14 cellular contexts compared by ENCODE assay signal in genomic region chr6:160882741-160883340, GRCh38.
DNase-seq lines count a peak whose midpoint lies in the region; ATAC-seq and TF ChIP-seq lines count a peak whose summit lies in the region.
"Had no signal": no experiment of that assay in that cellular context is flagged by ENCODE, and none has a peak within 500 bp of the region (broad histone marks: within the 10 kb centered on the region; RNA-seq: fewer than 3 reads in every experiment).

No MANE protein-coding gene starts in this region.

- peak overlapping the region; percentile 14 for H3K4me2 ChIP-seq in smooth muscle cell
- H3K4me2 ChIP-seq: neural progenitor cell had no signal

- no peak overlapping the region for H3K4me3 ChIP-seq in smooth muscle cell
- H3K4me3 ChIP-seq: neural progenitor cell had no signal

- H2AFZ ChIP-seq in smooth muscle cell (ENCODE audit: low read depth) = peak overlapping the region; percentile 60
- H2AFZ ChIP-seq: neural progenitor cell had no signal

- TF ChIP-seq CTCF in smooth muscle cell (IDR thresholded peaks at IDR 0.05; ENCODE audit: borderline replicate concordance, insufficient read depth, poor library complexity, severe bottlenecking) = no peak

- H3K4me1 ChIP-seq in smooth muscle cell (ENCODE audit: low read depth) = no peaks in the 10 kb centered on the region

- H3K36me3 ChIP-seq in smooth muscle cell (ENCODE audit: low read depth) = no peaks in the 10 kb centered on the region
- H3K36me3 ChIP-seq: neural progenitor cell had no signal

- H3K9me3 ChIP-seq in smooth muscle cell (replicated peaks; ENCODE audit: low read depth) = no peaks in the 10 kb centered on the region

- no peaks in the 10 kb centered on the region for H3K27me3 ChIP-seq in smooth muscle cell (ENCODE audit: low read depth)
- H3K27me3 ChIP-seq: neural progenitor cell had no signal

- no peak overlapping the region for H3K27ac ChIP-seq in smooth muscle cell (ENCODE audit: low read depth)
- H3K27ac ChIP-seq: neural progenitor cell had no signal

- 65% methylated on average over 9 of the region's 9 CpGs for WGBS in smooth muscle cell (ENCODE audit: low lambda C conversion rate)

- ATAC-seq in esophagus mucosa = peak; percentile 48
- ATAC-seq: activated CD8-positive, alpha-beta T cell treated with anti-CD3 and anti-CD28 coated beads, Interleukin-2, amount 10 ng/mL, durations not matched to agents 7 days and 5 days had no signal

- H4K20me1 ChIP-seq in smooth muscle cell (ENCODE audit: low read depth) = no peaks in the 10 kb centered on the region

- DNase-seq in H4 (ENCODE audit: low spot score) = peak; percentile 7
- peak; percentile 82 for DNase-seq in NCI-H2171 treated with DMSO at 0.1 percent for 48 hours (lab: John Stamatoyannopoulos, UW)
- DNase-seq in smooth muscle cell (lab: John Stamatoyannopoulos, UW; ENCODE audit: unreplicated experiment) = no peak
- DNase-seq in GM19238 (ENCODE audit: insufficient read length, low spot score) = no peak
- DNase-seq in NCI-H82 treated with DMSO at 0.1 percent for 48 hours (lab: John Stamatoyannopoulos, UW; ENCODE audit: unreplicated experiment) = no peak
- DNase-seq in occipital lobe (lab: John Stamatoyannopoulos, UW) = no peak
- DNase-seq: activated CD8-positive, alpha-beta T cell treated with anti-CD3 and anti-CD28 coated beads, Interleukin-2, amount 10 ng/mL, durations not matched to agents 7 days and 5 days; activated gamma-delta T cell; CD4-positive, CD25-positive, alpha-beta regulatory T cell; central memory CD4-positive, alpha-beta T cell; NCI-H524 treated with DMSO at 0.1 percent for 48 hours; SHP77 had no signal

- no peak overlapping the region for H3K9ac ChIP-seq in smooth muscle cell (ENCODE audit: low read depth)
- H3K9ac ChIP-seq: neural progenitor cell had no signal

- no peaks in the 10 kb centered on the region for H3F3A ChIP-seq in smooth muscle cell (ENCODE audit: low read depth)

- H3K79me2 ChIP-seq in smooth muscle cell (ENCODE audit: low read depth) = no peaks in the 10 kb centered on the region

Comparison
In these comparisons a context has a peak if more than half of its experiments do, and no peak if none do; other contexts are left out.
1. DNase-seq: peak in H4 (single experiment) and NCI-H2171 treated with DMSO at 0.1 percent for 48 hours (single experiment); none in smooth muscle cell (single experiment), GM19238 (single experiment), NCI-H82 treated with DMSO at 0.1 percent for 48 hours (single experiment) and occipital lobe (single experiment).